Comparison of ENCODE assay signal across 26 cellular contexts in genomic region chr10:106982248-106982647, GRCh38.
"Had no signal": no experiment of that assay in that cellular context is flagged by ENCODE, and none has a peak within 500 bp of the region (broad histone marks: within the 10 kb centered on the region; RNA-seq: fewer than 3 reads in every experiment).

No MANE protein-coding gene starts in this region.

- H3K4me1 ChIP-seq: esophagus squamous epithelium, gastrocnemius medialis, left lung, lower lobe of right lung had no signal

- H3K36me3 ChIP-seq: esophagus squamous epithelium, gastrocnemius medialis, heart right ventricle, left lung, lower lobe of right lung had no signal

- H3K4me3 Mint-ChIP-seq: effector memory CD8-positive, alpha-beta T cell; endodermal cell; immature natural killer cell; mesothelial cell of epicardium; naive B cell had no signal

- H3K9me3 ChIP-seq: esophagus squamous epithelium, gastrocnemius medialis, heart right ventricle, left lung, lower lobe of right lung, mucosa of descending colon had no signal

- DNase-seq: effector CD8-positive, alpha-beta T cell; effector memory CD8-positive, alpha-beta T cell; endodermal cell; erythroblast; esophagus squamous epithelium; foreskin fibroblast; gastrocnemius medialis; glutamatergic neuron; head of caudate nucleus; heart right ventricle; hypothalamus; immature natural killer cell; islet precursor cell; kidney; kidney glomerular epithelial cell; left colon; left lung; left ventricle myocardium superior; lower lobe of right lung; mesenchymal stem cell; mucosa of descending colon; naive B cell had no signal

- H3K27me3 Mint-ChIP-seq: effector memory CD8-positive, alpha-beta T cell had no signal

- H3K4me1 Mint-ChIP-seq: naive B cell had no signal

- H3K36me3 Mint-ChIP-seq: immature natural killer cell, mesothelial cell of epicardium, naive B cell had no signal

- H3K27me3 ChIP-seq: esophagus squamous epithelium, gastrocnemius medialis, left lung had no signal

- H3K4me3 ChIP-seq: coronary artery, esophagus squamous epithelium, gastrocnemius medialis, heart right ventricle, left lung, lower lobe of right lung, mucosa of descending colon had no signal

- H3K27ac ChIP-seq: coronary artery, epithelial cell of prostate, esophagus squamous epithelium, gastrocnemius medialis, heart right ventricle, left lung, lower lobe of right lung had no signal

- H3K27ac Mint-ChIP-seq: effector memory CD8-positive, alpha-beta T cell; immature natural killer cell; mesothelial cell of epicardium; naive B cell had no signal

- ATAC-seq: effector memory CD8-positive, alpha-beta T cell; esophagus mucosa; gastrocnemius medialis; heart right ventricle; left colon; left lung; left ventricle myocardium superior; lower lobe of right lung; mucosa of descending colon had no signal

- H3K9me3 Mint-ChIP-seq: immature natural killer cell, mesothelial cell of epicardium had no signal
